Comparison of ENCODE assay signal across 9 cellular contexts in the genomic region with DNA sequence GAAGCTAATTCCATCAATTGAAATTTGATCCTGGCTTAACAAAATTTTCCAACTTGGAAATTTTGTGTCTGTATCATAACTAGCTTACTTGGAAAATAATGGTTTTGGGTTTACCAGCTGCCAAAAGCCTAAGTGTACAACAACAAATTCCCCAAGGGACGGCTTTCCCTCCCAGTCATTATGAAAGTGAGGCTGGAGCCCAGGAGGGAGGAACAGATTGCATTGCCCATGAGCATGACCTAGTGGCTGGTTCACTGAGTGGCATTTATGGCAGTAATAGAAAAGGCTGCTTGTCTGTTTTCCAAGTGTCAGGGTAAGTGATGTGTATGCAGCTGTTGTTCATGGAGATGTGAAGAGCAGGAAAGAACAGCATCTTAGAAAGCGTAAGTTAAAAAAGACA.
DNase-seq lines count a peak whose midpoint lies in the region; ATAC-seq and TF ChIP-seq lines count a peak whose summit lies in the region.
"Had no signal": no experiment of that assay in that cellular context is flagged by ENCODE, and none has a peak within 500 bp of the region (broad histone marks: within the 10 kb centered on the region; RNA-seq: fewer than 3 reads in every experiment).

No MANE protein-coding gene starts in this region.

- no peak overlapping the region for H3K27ac Mint-ChIP-seq in T-helper 2 cell treated with Interferon-gamma antibody and Interleukin-4, amounts not matched to agents 5 μg/mL and 100 μg/mL, for 36 hours
- H3K27ac Mint-ChIP-seq: T-helper 1 cell treated with Interleukin-12 subunit alpha and Interleukin-12 subunit beta and Interleukin-4 antibody, amounts not matched to agents 30 μg/mL and 1 μg/mL, for 36 hours had no signal

- ATAC-seq in DND-41 (ENCODE audit: insufficient read depth, low read depth), result no peak
- ATAC-seq in HG02588 (IDR thresholded peaks at IDR 0.05; ENCODE audit: unreplicated experiment), result peak; percentile 62
- peak; percentile 57 for ATAC-seq in left colon
- ATAC-seq in HG02870 (IDR thresholded peaks at IDR 0.05; ENCODE audit: unreplicated experiment), result no peak
- no peak for ATAC-seq in GM21786 (IDR thresholded peaks at IDR 0.05; ENCODE audit: unreplicated experiment)

- no peak overlapping the region for H3K27ac ChIP-seq in DND-41 (ENCODE audit: low read length)

- H3K9ac ChIP-seq in DND-41 (ENCODE audit: low read depth, low read length), result no peak overlapping the region

- in situ Hi-C loops in SK-MEL-5 (cut with HindIII; ENCODE audit: low pct_unique_long_range_greater_than_20kb, low sequenced_read_pairs), result no loop called here

- DNase-seq in DND-41, result no peak
- peak; percentile 47 for DNase-seq in SK-MEL-5 (ENCODE audit: low read depth, low spot score)
- no peak for DNase-seq in left colon
- no peak for DNase-seq in T-helper 2 cell treated with Interferon-gamma antibody and Interleukin-4, amounts not matched to agents 5 μg/mL and 100 μg/mL, for 36 hours (ENCODE audit: low spot score)
- no peak for DNase-seq in H4 (ENCODE audit: low spot score)

- H3K4me1 ChIP-seq in DND-41 (ENCODE audit: insufficient read depth, low read length), result peaks cover 20% of the 10 kb centered on the region

- no peaks in the 10 kb centered on the region for H3K4me1 Mint-ChIP-seq in T-helper 2 cell treated with Interferon-gamma antibody and Interleukin-4, amounts not matched to agents 5 μg/mL and 100 μg/mL, for 36 hours (ENCODE audit: low read depth)

- no peaks in the 10 kb centered on the region for H3K27me3 Mint-ChIP-seq in T-helper 2 cell treated with Interferon-gamma antibody and Interleukin-4, amounts not matched to agents 5 μg/mL and 100 μg/mL, for 36 hours (ENCODE audit: low read depth)

- no peaks in the 10 kb centered on the region for H3K27me3 ChIP-seq in DND-41 (ENCODE audit: insufficient read depth, low read length, poor library complexity)

- no peaks in the 10 kb centered on the region for H3K9me3 ChIP-seq in DND-41 (ENCODE audit: insufficient read depth, low read length, severe bottlenecking)

- H3K9me3 Mint-ChIP-seq in T-helper 2 cell treated with Interferon-gamma antibody and Interleukin-4, amounts not matched to agents 5 μg/mL and 100 μg/mL, for 36 hours, result no peaks in the 10 kb centered on the region
- H3K9me3 Mint-ChIP-seq: T-helper 1 cell treated with Interleukin-12 subunit alpha and Interleukin-12 subunit beta and Interleukin-4 antibody, amounts not matched to agents 30 μg/mL and 1 μg/mL, for 36 hours had no signal

- H3K36me3 ChIP-seq in DND-41 (ENCODE audit: insufficient read depth, low read length), result no peaks in the 10 kb centered on the region

- TF ChIP-seq CTCF in DND-41 (IDR thresholded peaks at IDR 0.05; ENCODE audit: borderline replicate concordance, extremely low read depth, low read length, poor library complexity, severe bottlenecking), result peak; percentile 46

- no peak overlapping the region for H3K4me2 ChIP-seq in DND-41 (ENCODE audit: insufficient read depth, low read length)

- no peaks in the 10 kb centered on the region for H4K20me1 ChIP-seq in DND-41 (ENCODE audit: insufficient read depth, low read length)

- H2AFZ ChIP-seq in DND-41 (ENCODE audit: low read depth, low read length), result no peak overlapping the region

- intact Hi-C loops in left colon (cut with DNase I, micrococcal nuclease), result no loop called here

- H3K4me3 Mint-ChIP-seq in T-helper 2 cell treated with Interferon-gamma antibody and Interleukin-4, amounts not matched to agents 5 μg/mL and 100 μg/mL, for 36 hours, result no peak overlapping the region
- H3K4me3 Mint-ChIP-seq: T-helper 1 cell treated with Interleukin-12 subunit alpha and Interleukin-12 subunit beta and Interleukin-4 antibody, amounts not matched to agents 30 μg/mL and 1 μg/mL, for 36 hours had no signal

- H3K79me2 ChIP-seq in DND-41 (ENCODE audit: insufficient read depth, low read length), result no peaks in the 10 kb centered on the region

- H3K4me3 ChIP-seq in DND-41 (ENCODE audit: low read depth in 1 of 2, low read length in 2 of 2), result no peak overlapping the region

- no peaks in the 10 kb centered on the region for H3K36me3 Mint-ChIP-seq in T-helper 2 cell treated with Interferon-gamma antibody and Interleukin-4, amounts not matched to agents 5 μg/mL and 100 μg/mL, for 36 hours (ENCODE audit: low read depth)

Comparison
In these comparisons a context has a peak if more than half of its experiments do, and no peak if none do; other contexts are left out.
1. ATAC-seq: peak in HG02588 (single experiment) and left colon (single experiment); none in DND-41 (single experiment), HG02870 (single experiment) and GM21786 (single experiment).